ENCODE assay signal across 13 cellular contexts in the genomic region with DNA sequence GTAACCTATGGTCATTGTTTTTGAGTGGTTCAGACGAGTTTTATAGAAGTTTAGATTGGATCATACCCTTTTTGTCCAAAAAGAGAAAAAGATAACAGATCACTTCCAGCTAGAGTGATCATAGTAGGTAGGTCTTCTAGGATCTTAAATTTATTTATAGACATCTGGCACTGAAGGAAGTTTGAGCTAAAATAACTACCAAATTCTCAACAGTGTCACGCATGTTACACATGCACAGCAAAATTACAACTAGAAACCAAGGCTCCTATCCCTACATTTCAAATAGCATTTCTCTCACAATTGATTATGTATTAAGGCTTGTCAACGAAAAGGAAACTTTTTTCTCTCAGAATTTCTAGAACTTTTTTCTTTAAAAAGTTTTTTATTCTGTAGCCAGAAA. TPM values are rescaled to one million over a fixed set of nuclear protein-coding genes. Genes with fewer than 3 reads are reported as not detected.
DNase-seq lines count a peak whose midpoint lies in the region; ATAC-seq and TF ChIP-seq lines count a peak whose summit lies in the region.
"Had no signal": no experiment of that assay in that cellular context is flagged by ENCODE, and none has a peak within 500 bp of the region (broad histone marks: within the 10 kb centered on the region; RNA-seq: fewer than 3 reads in every experiment).

No MANE protein-coding gene starts in this region.

- H3K9me3 ChIP-seq in HCT116 (ENCODE audit: control insufficient read depth in 1 of 2, insufficient read depth in 1 of 2, low read depth in 1 of 2, low read length in 2 of 2) (no peaks in the 10 kb centered on the region), SU-DHL-6 (ENCODE audit: insufficient read depth, low read length) (no peaks in the 10 kb centered on the region), gastroesophageal sphincter (no peaks in the 10 kb centered on the region), skeletal muscle tissue (ENCODE audit: control insufficient read depth in 3 of 3, low read length in 3 of 3) (no peaks in the 10 kb centered on the region), mucosa of descending colon (no peaks in the 10 kb centered on the region)
- H3K9me3 ChIP-seq: tibial nerve had no signal

- H3K9ac ChIP-seq in HCT116 (ENCODE audit: low read length) (no peak overlapping the region), SU-DHL-6 (ENCODE audit: low read length) (no peak overlapping the region), skeletal muscle tissue (ENCODE audit: low read depth in 1 of 3, low read length in 3 of 3) (peak overlapping the region in 1 of 3 donors; percentile 16)

- H4K20me1 ChIP-seq in HCT116 (ENCODE audit: insufficient read depth) (peaks cover 28% of the 10 kb centered on the region; the same call in 1 of the 2 replicates), SU-DHL-6 (ENCODE audit: low read depth, low read length) (peaks cover 9% of the 10 kb centered on the region; the same call in 1 of the 2 replicates)

- intact Hi-C loops in HCT116 (cut with micrococcal nuclease) (no loop called here), mucosa of descending colon (cut with DNase I, micrococcal nuclease) (no loop called here)

- CTCF ChIA-PET in HCT116 (lab: Charles Lee): no interaction called here

- 32 to 38% methylated on average over 3 of the region's 3 CpGs for WGBS in gastroesophageal sphincter (ENCODE audit: low coverage in 1 of 2), 2 donors

- no peak for TF ChIP-seq RAD21 in HCT116 (IDR thresholded peaks at IDR 0.05; ENCODE audit: low read depth)

- H3K9me2 ChIP-seq in HCT116 (ENCODE audit: insufficient read depth) (no peaks in the 10 kb centered on the region), SU-DHL-6 (replicated peaks; ENCODE audit: insufficient read depth, low read length) (no peaks in the 10 kb centered on the region)

- H3K27ac ChIP-seq in HCT116 (ENCODE audit: low read depth, low read length): no peak overlapping the region
- no peak overlapping the region for H3K27ac ChIP-seq in SU-DHL-6 (ENCODE audit: low read depth, low read length)
- H3K27ac ChIP-seq in gastroesophageal sphincter: peak overlapping the region in 3 of 4 donors; percentile 48 to 92 (median 91)
- H3K27ac ChIP-seq in skeletal muscle tissue (ENCODE audit: low read depth, low read length): peak overlapping the region; percentile 92

- H3K79me2 ChIP-seq in HCT116 (ENCODE audit: insufficient read depth, low read length): peaks cover 74% of the 10 kb centered on the region
- H3K79me2 ChIP-seq in SU-DHL-6 (ENCODE audit: insufficient read depth, low read length): peaks cover 73% of the 10 kb centered on the region

- DNase-seq in HCT116 (ENCODE audit: low read depth, low spot score) (no peak), mucosa of descending colon (no peak)
- DNase-seq: activated CD4-positive, alpha-beta T cell treated with anti-CD3 and anti-CD28 coated beads, Interleukin-2, amount 50 U/mL, for 48 hours; activated naive CD8-positive, alpha-beta T cell treated with anti-CD3 and anti-CD28 coated beads for 36 hours; Kasumi-1 had no signal

- TF ChIP-seq CTCF in HCT116 (IDR thresholded peaks at IDR 0.05 in 2 of 3, conservative IDR thresholded peaks at IDR 0.05 in 1 of 3; ENCODE audit: borderline replicate concordance in 1 of 3, insufficient read depth in 1 of 3, low read depth in 2 of 3, low read length in 2 of 3) (no peak), SU-DHL-6 (IDR thresholded peaks at IDR 0.05; ENCODE audit: insufficient read depth, low read length, poor library complexity, severe bottlenecking) (no peak), gastroesophageal sphincter (IDR thresholded peaks at IDR 0.05) (no peak), mucosa of descending colon (IDR thresholded peaks at IDR 0.05) (no peak)

- RAD21 ChIA-PET in HCT116 (lab: Charles Lee; ENCODE audit: low non-redundant PET in 1 of 2, low total read pairs in 2 of 2, uncharacterized antibody in 2 of 2, unreplicated experiment in 2 of 2): no interaction called here

- H3F3A ChIP-seq in SU-DHL-6 (ENCODE audit: insufficient read depth): 0 out of 2 replicates have a peak, but pooled peaks cover 4% of the 10 kb centered on the region

- TF ChIP-seq EP300 in gastroesophageal sphincter (IDR thresholded peaks at IDR 0.05): no peak

- H3K4me2 ChIP-seq in HCT116 (ENCODE audit: low read length) (peak overlapping the region; percentile 89; the same call in 1 of the 2 replicates), SU-DHL-6 (ENCODE audit: low read depth, low read length, poor library complexity, severe bottlenecking) (peak overlapping the region; percentile 94)

- no peaks in the 10 kb centered on the region for H3K36me3 ChIP-seq in HCT116 (ENCODE audit: control insufficient read depth in 1 of 2, insufficient read depth in 2 of 2, low read length in 2 of 2)
- H3K36me3 ChIP-seq in SU-DHL-6 (ENCODE audit: low read length): no peaks in the 10 kb centered on the region
- no peaks in the 10 kb centered on the region for H3K36me3 ChIP-seq in gastroesophageal sphincter
- H3K36me3 ChIP-seq in skeletal muscle tissue (ENCODE audit: control insufficient read depth in 3 of 3, insufficient read depth in 3 of 3, low read length in 3 of 3): no peaks in the 10 kb centered on the region
- H3K36me3 ChIP-seq in mucosa of descending colon (ENCODE audit: low read depth): no peaks in the 10 kb centered on the region
- H3K36me3 ChIP-seq: tibial nerve had no signal

- no TSS peak for BruUV-seq in HCT116 (replicated peaks; lab: Mats Ljungman, UMichigan)

- no peak overlapping the region for H2AFZ ChIP-seq in HCT116 (ENCODE audit: low read depth, low read length, poor library complexity, severe bottlenecking)
- no peak overlapping the region for H2AFZ ChIP-seq in SU-DHL-6 (ENCODE audit: low read depth, low read length, severe bottlenecking)

- POLR2A ChIA-PET in HCT116 (lab: Charles Lee): no interaction called here

- H3K4me3 ChIP-seq in HCT116 (replicated peaks in 1 of 2; ENCODE audit: low read depth in 1 of 2, low read length in 2 of 2): no peak overlapping the region
- H3K4me3 ChIP-seq in SU-DHL-6 (ENCODE audit: insufficient read depth, low read length, poor library complexity, severe bottlenecking): no peak overlapping the region
- H3K4me3 ChIP-seq in gastroesophageal sphincter: no peak overlapping the region
- peak overlapping the region in 1 of 3 donors; percentile 86 for H3K4me3 ChIP-seq in skeletal muscle tissue (ENCODE audit: low read length in 3 of 3)
- no peak overlapping the region for H3K4me3 ChIP-seq in mucosa of descending colon

- TF ChIP-seq POLR2A in HCT116 (IDR thresholded peaks at IDR 0.05; ENCODE audit: borderline replicate concordance, extremely low read depth, insufficient read depth, insufficient read length) (no peak), gastroesophageal sphincter (IDR thresholded peaks at IDR 0.05) (no peak)

- H3K27me3 ChIP-seq in HCT116 (ENCODE audit: insufficient read depth, low read length) (no peaks in the 10 kb centered on the region), SU-DHL-6 (ENCODE audit: low read length) (no peaks in the 10 kb centered on the region), gastroesophageal sphincter (no peaks in the 10 kb centered on the region), skeletal muscle tissue (ENCODE audit: control insufficient read depth in 3 of 3, insufficient read depth in 3 of 3, low read length in 3 of 3) (no peaks in the 10 kb centered on the region)
- H3K27me3 ChIP-seq: tibial nerve had no signal

- ATAC-seq in HCT116 (no peak), gastroesophageal sphincter (no peak), mucosa of descending colon (no peak), GM19023 (IDR thresholded peaks at IDR 0.05; ENCODE audit: unreplicated experiment) (no peak), HG03097 (IDR thresholded peaks at IDR 0.05; ENCODE audit: low FRiP score, unreplicated experiment) (no peak), GM21528 (IDR thresholded peaks at IDR 0.05; ENCODE audit: low FRiP score, unreplicated experiment) (no peak)

- peaks cover 10 to 36% of the 10 kb centered on the region in 2 experiments for H3K4me1 ChIP-seq in HCT116 (ENCODE audit: control insufficient read depth in 1 of 2, insufficient read depth in 2 of 2, low read length in 2 of 2)
- peaks cover 7 to 68% (median 8%) of the 10 kb centered on the region in 3 donors for H3K4me1 ChIP-seq in gastroesophageal sphincter
- H3K4me1 ChIP-seq in skeletal muscle tissue (ENCODE audit: control insufficient read depth in 3 of 3, insufficient read depth in 3 of 3, low read length in 3 of 3): peaks cover 20 to 38% (median 29%) of the 10 kb centered on the region in 3 donors
- H3K4me1 ChIP-seq in mucosa of descending colon (ENCODE audit: low read depth): peaks cover 25% of the 10 kb centered on the region

TF ChIP-seq in HCT116, 20 proteins besides CTCF, POLR2A, EP300 and RAD21 (continues in another document):
- TF ChIP-seq, protein P1, sequence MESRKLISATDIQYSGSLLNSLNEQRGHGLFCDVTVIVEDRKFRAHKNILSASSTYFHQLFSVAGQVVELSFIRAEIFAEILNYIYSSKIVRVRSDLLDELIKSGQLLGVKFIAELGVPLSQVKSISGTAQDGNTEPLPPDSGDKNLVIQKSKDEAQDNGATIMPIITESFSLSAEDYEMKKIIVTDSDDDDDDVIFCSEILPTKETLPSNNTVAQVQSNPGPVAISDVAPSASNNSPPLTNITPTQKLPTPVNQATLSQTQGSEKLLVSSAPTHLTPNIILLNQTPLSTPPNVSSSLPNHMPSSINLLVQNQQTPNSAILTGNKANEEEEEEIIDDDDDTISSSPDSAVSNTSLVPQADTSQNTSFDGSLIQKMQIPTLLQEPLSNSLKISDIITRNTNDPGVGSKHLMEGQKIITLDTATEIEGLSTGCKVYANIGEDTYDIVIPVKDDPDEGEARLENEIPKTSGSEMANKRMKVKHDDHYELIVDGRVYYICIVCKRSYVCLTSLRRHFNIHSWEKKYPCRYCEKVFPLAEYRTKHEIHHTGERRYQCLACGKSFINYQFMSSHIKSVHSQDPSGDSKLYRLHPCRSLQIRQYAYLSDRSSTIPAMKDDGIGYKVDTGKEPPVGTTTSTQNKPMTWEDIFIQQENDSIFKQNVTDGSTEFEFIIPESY (IDR thresholded peaks at IDR 0.05; ENCODE audit: extremely low read depth, insufficient replicate concordance, low read length): no peak
- TF ChIP-seq EZH2 (IDR thresholded peaks at IDR 0.05) (no peak), SIN3A (IDR thresholded peaks at IDR 0.05; ENCODE audit: low read depth) (no peak), ELF1 (IDR thresholded peaks at IDR 0.05; ENCODE audit: borderline replicate concordance, low read depth) (no peak)

RNA-seq across cellular contexts. Expression of a gene that starts 2.3 kb away (rescaled TPM):
- 106 TPM for total RNA-seq in HCT116 (2021; ENCODE audit: unreplicated experiment)
- 90.5 and 92.3 TPM in 2 replicates for polyA plus RNA-seq in HCT116 (2012)
- total RNA-seq in gastroesophageal sphincter: 100 to 1,000 TPM; 146 to 274 (median 235) TPM
- total RNA-seq in skeletal muscle tissue: 131 TPM
- 100 to 1,000 TPM in 1 of 3 donors, 10 to 100 TPM in 2; 20.6 to 133 (median 54.4) TPM for total RNA-seq in mucosa of descending colon

RNA-seq across cellular contexts. Expression of a gene that starts 34.1 kb away (rescaled TPM):
- not detected for total RNA-seq in HCT116 (2021; ENCODE audit: unreplicated experiment)
- polyA plus RNA-seq in HCT116 (2012): 0.05 and 0.10 TPM in 2 replicates
- total RNA-seq in gastroesophageal sphincter: not detected
- total RNA-seq in skeletal muscle tissue: not detected
- not detected for total RNA-seq in mucosa of descending colon
- total RNA-seq: activated naive CD8-positive, alpha-beta T cell treated with anti-CD3 and anti-CD28 coated beads for 36 hours; Daoy; tibial nerve had no signal

RNA-seq across cellular contexts. Expression of a gene that starts 50.3 kb away (rescaled TPM):
- total RNA-seq in HCT116 (2021; ENCODE audit: unreplicated experiment): 11.1 TPM
- polyA plus RNA-seq in HCT116 (2012): 7.8 and 8.8 TPM in 2 replicates
- total RNA-seq in gastroesophageal sphincter: 10 to 100 TPM; 14.5 to 46.9 (median 21.5) TPM
- 4.7 TPM for total RNA-seq in skeletal muscle tissue
- 10 to 100 TPM in 1 of 3 donors, 1 to 10 TPM in 2; 2.1 to 37.7 (median 4.1) TPM for total RNA-seq in mucosa of descending colon

Comparison
In these comparisons a context has a peak if more than half of its experiments do, and no peak if none do; other contexts are left out.
1. H3K27ac ChIP-seq: peak in gastroesophageal sphincter (3 of 4) and skeletal muscle tissue (single experiment); none in HCT116 (single experiment) and SU-DHL-6 (single experiment).